1 cellular context compared by ENCODE assay signal in genomic region chr10:133388265-133388972, GRCh38.
TF ChIP-seq lines count a peak whose summit lies in the region.

No MANE protein-coding gene starts in this region.

TF ChIP-seq in GM23338, 12 proteins besides CTCF, POLR2A, EP300 and RAD21 (continued from another document):
- TF ChIP-seq ZNF462 (CRISPR knock-in tag; IDR thresholded peaks at IDR 0.05) (no peak), ZNF114 (CRISPR knock-in tag; IDR thresholded peaks at IDR 0.05) (no peak), EZH2phosphoT487 (IDR thresholded peaks at IDR 0.05; ENCODE audit: unreplicated experiment) (no peak), ZNF331 (CRISPR knock-in tag; IDR thresholded peaks at IDR 0.05; ENCODE audit: low read depth) (no peak), CREB1 (CRISPR knock-in tag; IDR thresholded peaks at IDR 0.05; ENCODE audit: low read depth) (no peak), POLR2AphosphoS5 (IDR thresholded peaks at IDR 0.05; ENCODE audit: low read depth) (no peak), EZH2 (IDR thresholded peaks at IDR 0.05; ENCODE audit: low read depth, unreplicated experiment) (no peak), REST (IDR thresholded peaks at IDR 0.05; ENCODE audit: unreplicated experiment) (no peak), JUNB (IDR thresholded peaks at IDR 0.05; ENCODE audit: unreplicated experiment) (no peak)
